In genomic region chr18:58314284-58314683, GRCh38 we compare ENCODE assay signal across 10 cellular contexts.
A peak's percentile ranks its signal among the peaks of the same experiment; 100 is the strongest.
DNase-seq lines count a peak whose midpoint lies in the region; ATAC-seq and TF ChIP-seq lines count a peak whose summit lies in the region.
"Had no signal": no experiment of that assay in that cellular context is flagged by ENCODE, and none has a peak within 500 bp of the region (broad histone marks: within the 10 kb centered on the region; RNA-seq: fewer than 3 reads in every experiment).

No MANE protein-coding gene starts in this region.

- no peak overlapping the region for H3K4me3 Mint-ChIP-seq in activated CD4-positive, alpha-beta T cell treated with anti-CD3 and anti-CD28 coated beads, Interleukin-2, amount 10 ng/mL, durations not matched to agents 7 days and 5 days

- H3K36me3 Mint-ChIP-seq in activated CD4-positive, alpha-beta T cell treated with anti-CD3 and anti-CD28 coated beads, Interleukin-2, amount 10 ng/mL, durations not matched to agents 7 days and 5 days (ENCODE audit: low read depth): no peaks in the 10 kb centered on the region

- 42% methylated on average over 6 of the region's 7 CpGs for WGBS in mesenchymal stem cell

- H2BK5ac ChIP-seq in mesenchymal stem cell (ENCODE audit: low read depth, low read length, poor library complexity, severe bottlenecking): no peak overlapping the region

- peak overlapping the region; percentile 40 for H3K9ac ChIP-seq in mesenchymal stem cell (ENCODE audit: low read length)
- H3K9ac ChIP-seq: KMS-11 had no signal

- H3K36me3 ChIP-seq in A673 (ENCODE audit: insufficient read depth, low read length, poor library complexity, severe bottlenecking): no peaks in the 10 kb centered on the region
- peaks cover 0 to 11% of the 10 kb centered on the region in 2 experiments for H3K36me3 ChIP-seq in mesenchymal stem cell (ENCODE audit: control insufficient read depth in 1 of 2, insufficient read depth in 2 of 2, low read depth in 1 of 2, low read length in 2 of 2)

- intact Hi-C loops in A673 (cut with micrococcal nuclease; ENCODE audit: unreplicated experiment): no loop called here

- peaks cover 30% of the 10 kb centered on the region for H3K79me1 ChIP-seq in mesenchymal stem cell (replicated peaks; ENCODE audit: low read length, poor library complexity, severe bottlenecking)

- DNase-seq in A673 (ENCODE audit: low spot score) (peak; percentile 44), MV-4-11 (lab: John Stamatoyannopoulos, UW) (peak; percentile 93), cerebellar nuclear complex (lab: John Stamatoyannopoulos, UW) (peak; percentile 16 to 53), mesenchymal stem cell (peak; percentile 96)
- no peak for DNase-seq in activated CD4-positive, alpha-beta T cell treated with anti-CD3 and anti-CD28 coated beads, Interleukin-2, amount 10 ng/mL, durations not matched to agents 7 days and 5 days
- DNase-seq: DND-41 had no signal

- H3K14ac ChIP-seq in mesenchymal stem cell (ENCODE audit: low read length in 2 of 2): no peak overlapping the region

- H3K27me3 ChIP-seq in A673 (replicated peaks; ENCODE audit: insufficient read depth, low read depth, low read length, poor library complexity) (no peaks in the 10 kb centered on the region), mesenchymal stem cell (ENCODE audit: control insufficient read depth in 1 of 2, insufficient read depth in 1 of 2, low read length in 2 of 2) (no peaks in the 10 kb centered on the region)

- H2BK15ac ChIP-seq in mesenchymal stem cell (ENCODE audit: low read depth, poor library complexity, severe bottlenecking): no peak overlapping the region

- H3K27ac Mint-ChIP-seq in activated CD4-positive, alpha-beta T cell treated with anti-CD3 and anti-CD28 coated beads, Interleukin-2, amount 10 ng/mL, durations not matched to agents 7 days and 5 days: no peak overlapping the region

- H2AFZ ChIP-seq in mesenchymal stem cell (ENCODE audit: low read depth, low read length): no peak overlapping the region

- peaks cover 52% of the 10 kb centered on the region for H3K4me1 Mint-ChIP-seq in activated CD4-positive, alpha-beta T cell treated with anti-CD3 and anti-CD28 coated beads, Interleukin-2, amount 10 ng/mL, durations not matched to agents 7 days and 5 days

- H2BK120ac ChIP-seq in mesenchymal stem cell (ENCODE audit: low read depth, low read length): no peak overlapping the region

- H3K4me2 ChIP-seq in mesenchymal stem cell (ENCODE audit: low read length, poor library complexity, severe bottlenecking): no peak overlapping the region
- H3K4me2 ChIP-seq: KMS-11 had no signal

- H3K27me3 Mint-ChIP-seq in activated CD4-positive, alpha-beta T cell treated with anti-CD3 and anti-CD28 coated beads, Interleukin-2, amount 10 ng/mL, durations not matched to agents 7 days and 5 days: peaks cover 2% of the 10 kb centered on the region

- H3K4me3 ChIP-seq in A673 (ENCODE audit: low read depth, low read length, poor library complexity, severe bottlenecking): no peak overlapping the region
- H3K4me3 ChIP-seq in mesenchymal stem cell (ENCODE audit: insufficient read depth in 1 of 2, low read depth in 1 of 2, low read length in 2 of 2): no peak overlapping the region

- ATAC-seq in GM18870 (IDR thresholded peaks at IDR 0.05; ENCODE audit: unreplicated experiment) (no peak), GM19463 (IDR thresholded peaks at IDR 0.05; ENCODE audit: unreplicated experiment) (no peak), HG03159 (IDR thresholded peaks at IDR 0.05; ENCODE audit: unreplicated experiment) (no peak)

- no peak overlapping the region for H3K18ac ChIP-seq in mesenchymal stem cell (ENCODE audit: low read depth in 1 of 2, low read length in 2 of 2)

- no peak overlapping the region for H4K8ac ChIP-seq in mesenchymal stem cell (ENCODE audit: low read length)

- no peak overlapping the region for H3K27ac ChIP-seq in A673 (ENCODE audit: low read depth, low read length, poor library complexity, severe bottlenecking)
- no peak overlapping the region for H3K27ac ChIP-seq in mesenchymal stem cell (ENCODE audit: low read length, poor library complexity, severe bottlenecking)
- H3K27ac ChIP-seq: KMS-11 had no signal

- CTCF ChIA-PET in A673 (lab: Charles Lee): interaction anchor here (0.7 kb wide), 1 partner anchor 432 kb away, joined by 4 read pairs; no protein-coding TSS in a partner anchor
- CTCF ChIA-PET in activated CD4-positive, alpha-beta T cell treated with anti-CD3 and anti-CD28 coated beads, Interleukin-2, amount 10 ng/mL, durations not matched to agents 7 days and 5 days (lab: Charles Lee): interaction anchor here (1.3 to 2.2 kb wide), 3 partner anchors 12 to 35 kb away, joined by 3 to 6 read pairs (median 4); no protein-coding TSS in a partner anchor

- H3K9me3 ChIP-seq in A673 (ENCODE audit: low read depth, low read length, poor library complexity, severe bottlenecking) (no peaks in the 10 kb centered on the region), mesenchymal stem cell (ENCODE audit: control insufficient read depth, low read length) (no peaks in the 10 kb centered on the region)

- no peak overlapping the region for H4K91ac ChIP-seq in mesenchymal stem cell (ENCODE audit: low read length)

- no peak overlapping the region for H2AK5ac ChIP-seq in mesenchymal stem cell (ENCODE audit: low read length, severe bottlenecking)

- H3K23ac ChIP-seq in mesenchymal stem cell (ENCODE audit: low read length in 2 of 2): no peak overlapping the region

- no peak for TF ChIP-seq CTCF in A673 (conservative IDR thresholded peaks at IDR 0.05; ENCODE audit: low read depth, low read length)

- no peaks in the 10 kb centered on the region for H3K9me3 Mint-ChIP-seq in activated CD4-positive, alpha-beta T cell treated with anti-CD3 and anti-CD28 coated beads, Interleukin-2, amount 10 ng/mL, durations not matched to agents 7 days and 5 days

- no peak overlapping the region for H2BK12ac ChIP-seq in mesenchymal stem cell (ENCODE audit: low read length in 2 of 2)

- no peak overlapping the region for H3K4ac ChIP-seq in mesenchymal stem cell (ENCODE audit: low read depth in 1 of 2, low read length in 2 of 2)

- POLR2A ChIA-PET in A673 (lab: Charles Lee; ENCODE audit: low non-redundant PET): no interaction called here
- POLR2A ChIA-PET in activated CD4-positive, alpha-beta T cell treated with anti-CD3 and anti-CD28 coated beads, Interleukin-2, amount 10 ng/mL, durations not matched to agents 7 days and 5 days (lab: Charles Lee): no interaction called here

- H3K4me1 ChIP-seq in A673 (ENCODE audit: insufficient read depth, low read length, poor library complexity, severe bottlenecking) (no peaks in the 10 kb centered on the region), mesenchymal stem cell (ENCODE audit: control insufficient read depth, insufficient read depth, low read depth, low read length) (peaks cover 27% of the 10 kb centered on the region)

- no TSS peak for BruUV-seq in A673 (replicated peaks; lab: Mats Ljungman, UMichigan)
